Comparison of ENCODE assay signal across 20 cellular contexts in the genomic region with DNA sequence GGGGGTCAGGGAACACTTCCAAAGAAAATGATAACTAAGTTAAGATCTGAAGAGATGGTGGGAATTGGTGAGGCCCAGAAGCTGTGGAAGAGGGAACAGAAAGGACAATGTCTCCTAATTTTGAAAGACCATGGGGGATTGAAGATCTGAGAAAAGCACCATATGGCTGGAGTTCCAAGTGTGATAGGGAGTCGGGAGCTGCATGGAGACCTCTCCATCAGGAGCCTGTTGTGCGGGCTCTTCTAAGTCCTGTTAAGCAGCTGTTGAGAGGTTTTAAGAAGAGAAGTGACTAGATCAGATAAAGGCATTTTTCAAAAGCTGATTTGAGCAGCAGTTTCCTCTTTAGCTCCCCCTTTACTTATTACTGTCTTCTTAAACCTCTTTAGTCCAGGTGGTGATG.
A peak's percentile ranks its signal among the peaks of the same experiment; 100 is the strongest.
DNase-seq lines count a peak whose midpoint lies in the region; ATAC-seq and TF ChIP-seq lines count a peak whose summit lies in the region.
"Had no signal": no experiment of that assay in that cellular context is flagged by ENCODE, and none has a peak within 500 bp of the region (broad histone marks: within the 10 kb centered on the region; RNA-seq: fewer than 3 reads in every experiment).

No MANE protein-coding gene starts in this region.

- H3K4me3 ChIP-seq in Karpas-422 (ENCODE audit: low read length): no peak overlapping the region
- H3K4me3 ChIP-seq in osteoblast (ENCODE audit: insufficient read depth, low read length): no peak overlapping the region
- H3K4me3 ChIP-seq: Peyer's patch had no signal

- TF ChIP-seq CTCF in osteoblast (IDR thresholded peaks at IDR 0.05; ENCODE audit: extremely low read depth, low read depth, low read length): no peak

- no peak overlapping the region for H3K4me3 Mint-ChIP-seq in stimulated activated naive CD8-positive, alpha-beta T cell treated with anti-CD3 and anti-CD28 coated beads, Interleukin-15, amount 100 ng/mL, for 72 hours
- H3K4me3 Mint-ChIP-seq: CD14-positive monocyte had no signal

- H3K27me3 ChIP-seq in Karpas-422 (ENCODE audit: low read length) (no peaks in the 10 kb centered on the region), osteoblast (ENCODE audit: insufficient read depth, low read length) (no peaks in the 10 kb centered on the region)
- H3K27me3 ChIP-seq: Peyer's patch had no signal

- peak overlapping the region in 1 of 2 donors; percentile 23 for H3K27ac Mint-ChIP-seq in stimulated activated naive CD8-positive, alpha-beta T cell treated with anti-CD3 and anti-CD28 coated beads, Interleukin-15, amount 100 ng/mL, for 72 hours
- H3K27ac Mint-ChIP-seq: CD14-positive monocyte had no signal

- H3K27me3 Mint-ChIP-seq in stimulated activated naive CD8-positive, alpha-beta T cell treated with anti-CD3 and anti-CD28 coated beads, Interleukin-15, amount 100 ng/mL, for 72 hours: no peaks in the 10 kb centered on the region

- H3K9me3 Mint-ChIP-seq in stimulated activated naive CD8-positive, alpha-beta T cell treated with anti-CD3 and anti-CD28 coated beads, Interleukin-15, amount 100 ng/mL, for 72 hours: no peaks in the 10 kb centered on the region

- H2AFZ ChIP-seq in Karpas-422 (ENCODE audit: low read length): no peak overlapping the region
- no peak overlapping the region for H2AFZ ChIP-seq in osteoblast (ENCODE audit: low read length)

- H3K9me3 ChIP-seq in Karpas-422 (ENCODE audit: low read length) (no peaks in the 10 kb centered on the region), osteoblast (ENCODE audit: low read depth, low read length) (no peaks in the 10 kb centered on the region)
- H3K9me3 ChIP-seq: Caco-2, Peyer's patch, SK-N-SH had no signal

- H3K27ac ChIP-seq in Karpas-422 (ENCODE audit: low read length) (peak overlapping the region; percentile 57), osteoblast (ENCODE audit: low read depth, low read length) (no peak overlapping the region)
- H3K27ac ChIP-seq: Peyer's patch had no signal

- DNase-seq in Karpas-422: peak; percentile 54
- DNase-seq in NCI-H2171 (lab: John Stamatoyannopoulos, UW): peak; percentile 22
- peak; percentile 47 for DNase-seq in SK-N-DZ (ENCODE audit: low spot score)
- peak; percentile 19 for DNase-seq in osteoblast (ENCODE audit: insufficient read length, low spot score, missing footprints)
- DNase-seq in NCI-H446 treated with DMSO at 0.1 percent for 48 hours (lab: John Stamatoyannopoulos, UW): no peak
- no peak for DNase-seq in stimulated activated naive CD8-positive, alpha-beta T cell treated with anti-CD3 and anti-CD28 coated beads, Interleukin-15, amount 100 ng/mL, for 72 hours
- DNase-seq in SKM-1 treated with dmso at 0.1 percent for 144 hours (lab: John Stamatoyannopoulos, UW; ENCODE audit: unreplicated experiment): no peak
- DNase-seq in LoVo (ENCODE audit: low spot score): no peak
- DNase-seq: ACHN, AML-193, Caco-2, DND-41, H7, IMR-90, NCI-H1436, NCI-H226, Peyer's patch, SK-N-SH had no signal

- H3K79me2 ChIP-seq in Karpas-422 (ENCODE audit: low read length) (peaks cover 94% of the 10 kb centered on the region), osteoblast (ENCODE audit: insufficient read depth, low read length) (peaks cover 30% of the 10 kb centered on the region)

- no peak overlapping the region for H3K9ac ChIP-seq in Karpas-422 (ENCODE audit: low read length)
- H3K9ac ChIP-seq: SK-N-SH had no signal

- peaks cover 5% of the 10 kb centered on the region; the same call in 1 of the 2 replicates for H3K36me3 ChIP-seq in Karpas-422 (ENCODE audit: insufficient read depth, low read length)
- H3K36me3 ChIP-seq in osteoblast (ENCODE audit: insufficient read depth, low read length): no peaks in the 10 kb centered on the region
- H3K36me3 ChIP-seq: Peyer's patch had no signal

- H3K4me1 Mint-ChIP-seq in stimulated activated naive CD8-positive, alpha-beta T cell treated with anti-CD3 and anti-CD28 coated beads, Interleukin-15, amount 100 ng/mL, for 72 hours: no peaks in the 10 kb centered on the region
- H3K4me1 Mint-ChIP-seq: CD14-positive monocyte had no signal

- no peak for ATAC-seq in stimulated activated naive CD8-positive, alpha-beta T cell treated with anti-CD3 and anti-CD28 coated beads, Interleukin-15, amount 100 ng/mL, for 72 hours
- ATAC-seq: Right ventricle myocardium inferior had no signal

- H3K9me2 ChIP-seq in Karpas-422 (replicated peaks; ENCODE audit: insufficient read depth, low read length): no peaks in the 10 kb centered on the region
- H3K9me2 ChIP-seq: SK-N-SH had no signal

- peaks cover 42% of the 10 kb centered on the region for H3K4me1 ChIP-seq in Karpas-422 (ENCODE audit: low read length)
- no peaks in the 10 kb centered on the region for H3K4me1 ChIP-seq in osteoblast (ENCODE audit: insufficient read depth, low read length)
- H3K4me1 ChIP-seq: Caco-2, Peyer's patch had no signal

- H4K20me1 ChIP-seq in Karpas-422 (ENCODE audit: insufficient read depth, low read depth, low read length) (no peaks in the 10 kb centered on the region), osteoblast (ENCODE audit: insufficient read depth, low read length) (peaks cover 3% of the 10 kb centered on the region)

- H3K4me2 ChIP-seq in Karpas-422 (ENCODE audit: low read depth, low read length, poor library complexity, severe bottlenecking) (no peak overlapping the region), osteoblast (ENCODE audit: insufficient read depth, low read length) (no peak overlapping the region)
- H3K4me2 ChIP-seq: SK-N-SH had no signal

Comparison
In these comparisons a context has a peak if more than half of its experiments do, and no peak if none do; other contexts are left out.
1. DNase-seq: peak in Karpas-422 (single experiment), NCI-H2171 (single experiment), SK-N-DZ (single experiment) and osteoblast (single experiment); none in NCI-H446 treated with DMSO at 0.1 percent for 48 hours (single experiment), stimulated activated naive CD8-positive, alpha-beta T cell treated with anti-CD3 and anti-CD28 coated beads, Interleukin-15, amount 100 ng/mL, for 72 hours (0 of 2), SKM-1 treated with dmso at 0.1 percent for 144 hours (single experiment) and LoVo (single experiment).